Comparison of ENCODE assay signal across 8 cellular contexts in genomic region chr12:124904306-124905098, GRCh38. TPM values are rescaled to one million over a fixed set of nuclear protein-coding genes. Genes with fewer than 3 reads are reported as not detected.
DNase-seq lines count a peak whose midpoint lies in the region; ATAC-seq and TF ChIP-seq lines count a peak whose summit lies in the region.

No MANE protein-coding gene starts in this region.

- DNase-seq in COLO668 (lab: John Stamatoyannopoulos, UW; ENCODE audit: unreplicated experiment) (peak; percentile 41), NCI-H460 (ENCODE audit: extremely low read depth, low read depth) (peak; percentile 86), cardiac fibroblast (ENCODE audit: low read depth in 2 of 2) (peak; percentile 91 to 95), kidney tubule cell (ENCODE audit: low spot score) (peak; percentile 82), activated T-cell treated with anti-CD3 and anti-CD28 coated beads for 4 hours (no peak)
- DNase-seq in effector memory CD8-positive, alpha-beta T cell = no peak
- no peak for DNase-seq in stimulated activated CD4-positive, alpha-beta T cell treated with anti-CD3 and anti-CD28 coated beads, Interleukin-2, amount 100 ng/mL, for 24 hours

- H3K27me3 ChIP-seq in stomach smooth muscle (ENCODE audit: control insufficient read depth in 1 of 2, insufficient read depth in 2 of 2, low read length in 2 of 2) = no peaks in the 10 kb centered on the region

- no peaks in the 10 kb centered on the region for H3K9me3 ChIP-seq in stomach smooth muscle (ENCODE audit: control insufficient read depth in 2 of 2, low read length in 2 of 2)

- peaks cover 12% of the 10 kb centered on the region for H3K4me1 ChIP-seq in stomach smooth muscle (ENCODE audit: control insufficient read depth, insufficient read depth, low read length)

- peak overlapping the region in 1 of 2 donors; percentile 2 for H3K9ac ChIP-seq in stomach smooth muscle (ENCODE audit: low read length in 2 of 2)

- peaks cover 22% of the 10 kb centered on the region for H3K36me3 Mint-ChIP-seq in effector memory CD8-positive, alpha-beta T cell (ENCODE audit: insufficient read depth)

- no peak for ATAC-seq in effector memory CD8-positive, alpha-beta T cell (replicated peaks)

- no peaks in the 10 kb centered on the region for H3K27me3 Mint-ChIP-seq in effector memory CD8-positive, alpha-beta T cell

- no peaks in the 10 kb centered on the region for H3K9me3 Mint-ChIP-seq in effector memory CD8-positive, alpha-beta T cell

- TF ChIP-seq CTCF in cardiac fibroblast (IDR thresholded peaks at IDR 0.05; ENCODE audit: low read depth, low read length) = no peak

- H3K36me3 ChIP-seq in stomach smooth muscle (ENCODE audit: control insufficient read depth in 2 of 2, insufficient read depth in 2 of 2, low read length in 2 of 2) = no peaks in the 10 kb centered on the region

- H3K4me1 Mint-ChIP-seq in effector memory CD8-positive, alpha-beta T cell (ENCODE audit: low read depth in 2 of 2) = peaks cover 7 to 10% of the 10 kb centered on the region in 2 donors

- H3K4me3 Mint-ChIP-seq in effector memory CD8-positive, alpha-beta T cell = no peak overlapping the region

- H3K27ac ChIP-seq in stomach smooth muscle (ENCODE audit: low read length) = peak overlapping the region; percentile 64

- H3K27ac Mint-ChIP-seq in effector memory CD8-positive, alpha-beta T cell = no peak overlapping the region

- H3K4me3 ChIP-seq in cardiac fibroblast (replicated peaks in 1 of 2; ENCODE audit: low read depth in 2 of 2, low read length in 2 of 2) (peak overlapping the region; percentile 8 to 18), stomach smooth muscle (ENCODE audit: low read length in 2 of 2) (peak overlapping the region; percentile 21 to 61)

RNA-seq across cellular contexts. Expression of gene UBC, which starts 9.9 kb away (rescaled TPM):
- 1,852 and 1,911 TPM in 2 replicates for total RNA-seq in NCI-H460 (2014; rRNA removed; shearing (Covaris generic))
- polyA plus RNA-seq in NCI-H460 (2014; cell fraction: nucleus; rRNA removed) = 800 and 1,047 TPM in 2 replicates

RNA-seq across cellular contexts. Expression of gene SCARB1, which starts 40.8 kb away (rescaled TPM):
- 103 and 115 TPM in 2 replicates for total RNA-seq in NCI-H460 (2014; rRNA removed; shearing (Covaris generic))
- polyA plus RNA-seq in NCI-H460 (2014; cell fraction: nucleus; rRNA removed) = 436 and 554 TPM in 2 replicates

Comparison
In these comparisons a context has a peak if more than half of its experiments do, and no peak if none do; other contexts are left out.
1. DNase-seq: peak in COLO668 (single experiment), NCI-H460 (single experiment), cardiac fibroblast (2 of 2) and kidney tubule cell (single experiment); none in activated T-cell treated with anti-CD3 and anti-CD28 coated beads for 4 hours (single experiment), effector memory CD8-positive, alpha-beta T cell (0 of 3) and stimulated activated CD4-positive, alpha-beta T cell treated with anti-CD3 and anti-CD28 coated beads, Interleukin-2, amount 100 ng/mL, for 24 hours (0 of 2).